In the genomic region with DNA sequence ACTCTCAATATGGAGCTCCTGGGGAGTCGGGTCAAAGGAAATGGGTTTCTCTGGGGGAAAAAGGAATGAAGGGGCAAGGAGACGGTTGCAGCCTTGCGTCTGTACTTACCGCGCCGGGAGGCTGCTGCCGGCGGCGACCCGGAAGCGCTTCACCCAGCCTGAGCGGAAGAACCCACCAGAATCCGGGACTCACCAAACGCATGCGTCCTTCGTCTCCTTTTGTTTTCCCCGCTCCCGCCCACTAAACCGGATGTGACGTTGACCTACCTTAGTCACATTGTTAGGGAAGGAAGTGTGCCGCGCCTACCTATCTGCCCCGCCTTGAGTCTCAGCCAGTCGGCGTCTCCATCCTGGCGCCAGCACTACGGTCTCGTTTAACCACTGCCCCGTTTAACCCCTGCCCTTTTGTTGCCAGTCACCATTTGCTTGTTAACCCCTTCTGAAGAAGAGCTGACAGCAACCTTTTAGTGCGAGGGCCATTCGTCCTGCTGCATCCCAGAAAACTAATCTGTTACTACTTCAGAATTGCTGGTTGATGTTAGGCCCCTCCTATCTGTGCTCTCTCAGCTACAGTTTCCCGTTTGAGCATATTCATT, we compare ENCODE assay signal across 8 cellular contexts. TPM values are rescaled to one million over a fixed set of nuclear protein-coding genes. Genes with fewer than 3 reads are reported as not detected.
DNase-seq lines count a peak whose midpoint lies in the region; ATAC-seq and TF ChIP-seq lines count a peak whose summit lies in the region.

Gene ANAPC15, minus strand, starts transcription at position 155 of the 596 bp plus-strand sequence. CDS start 1,419 bp downstream, outside the sequence.

- H3K4me3 ChIP-seq in BJ (ENCODE audit: low read depth, low read length): peak within 1 kb of the TSS; percentile 63

- H3K36me3 ChIP-seq in BJ (ENCODE audit: control insufficient read depth, insufficient read depth, low read length): peaks cover 12% of the 10 kb centered on the region

- DNase-seq in BJ (ENCODE audit: low read depth): peak; percentile 98
- DNase-seq in NCI-H69 (lab: John Stamatoyannopoulos, UW): peak; percentile 100
- DNase-seq in activated CD4-positive, alpha-beta T cell treated with anti-CD3 and anti-CD28 coated beads, Interleukin-2, amount 50 U/mL, for 1 hour: peak; percentile 97
- DNase-seq in dedifferentiated amniotic fluid mesenchymal stem cell (ENCODE audit: extremely low spot score): peak; percentile 100
- peak; percentile 99 for DNase-seq in left lobe of liver (ENCODE audit: low spot score)
- DNase-seq in stimulated activated CD4-positive, alpha-beta T cell treated with anti-CD3 and anti-CD28 coated beads, Interleukin-2, amount 100 ng/mL, for 4 hours (ENCODE audit: low read depth): peak; percentile 100

- CTCF ChIA-PET in BJ (lab: Yijun Ruan, JAX): interaction anchor here (1.1 to 3.8 kb wide), 6 partner anchors 17 to 318 kb away, joined by 3 to 17 read pairs (median 4); no protein-coding TSS in a partner anchor

- no peak for TF ChIP-seq CTCF in BJ (IDR thresholded peaks at IDR 0.05; ENCODE audit: insufficient read depth, low read depth, low read length)

- POLR2A ChIA-PET in BJ (lab: Charles Lee): interaction anchor here (0.6 to 1.8 kb wide), 3 partner anchors 12 to 41 kb away, joined by 3 to 10 read pairs (median 4); no protein-coding TSS in a partner anchor

- no peaks in the 10 kb centered on the region for H3K27me3 ChIP-seq in BJ (ENCODE audit: control insufficient read depth, insufficient read depth, low read length)

- ATAC-seq in GM19328 (IDR thresholded peaks at IDR 0.05; ENCODE audit: unreplicated experiment) (peak; percentile 67), HG03520 (IDR thresholded peaks at IDR 0.05; ENCODE audit: unreplicated experiment) (peak; percentile 67), left lobe of liver (peak; percentile 86)

RNA-seq across cellular contexts. Expression of gene ANAPC15, which starts in this region (rescaled TPM):
- 51.5 and 54.3 TPM in 2 replicates for polyA plus RNA-seq in BJ (2011; rRNA removed)
- polyA minus RNA-seq in BJ (2011; rRNA and poly(A)+ RNA removed): 24.2 and 34.7 TPM in 2 replicates
- 17.8 TPM for total RNA-seq in left lobe of liver

Comparison
In these comparisons a context has a peak if more than half of its experiments do, and no peak if none do; other contexts are left out.
1. Peak in every context shown above with its lines: DNase-seq, ATAC-seq and H3K4me3 ChIP-seq.